ENCODE assay signal across 1 cellular context in genomic region chr12:54680374-54680773, GRCh38.
TF ChIP-seq lines count a peak whose summit lies in the region.

No MANE protein-coding gene starts in this region.

TF ChIP-seq in HepG2, 621 proteins besides CTCF, POLR2A, EP300 and RAD21:
- TF ChIP-seq, protein P1, sequence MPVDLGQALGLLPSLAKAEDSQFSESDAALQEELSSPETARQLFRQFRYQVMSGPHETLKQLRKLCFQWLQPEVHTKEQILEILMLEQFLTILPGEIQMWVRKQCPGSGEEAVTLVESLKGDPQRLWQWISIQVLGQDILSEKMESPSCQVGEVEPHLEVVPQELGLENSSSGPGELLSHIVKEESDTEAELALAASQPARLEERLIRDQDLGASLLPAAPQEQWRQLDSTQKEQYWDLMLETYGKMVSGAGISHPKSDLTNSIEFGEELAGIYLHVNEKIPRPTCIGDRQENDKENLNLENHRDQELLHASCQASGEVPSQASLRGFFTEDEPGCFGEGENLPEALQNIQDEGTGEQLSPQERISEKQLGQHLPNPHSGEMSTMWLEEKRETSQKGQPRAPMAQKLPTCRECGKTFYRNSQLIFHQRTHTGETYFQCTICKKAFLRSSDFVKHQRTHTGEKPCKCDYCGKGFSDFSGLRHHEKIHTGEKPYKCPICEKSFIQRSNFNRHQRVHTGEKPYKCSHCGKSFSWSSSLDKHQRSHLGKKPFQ (CRISPR knock-in tag; IDR thresholded peaks at IDR 0.05; ENCODE audit: insufficient replicate concordance), result no peak
- TF ChIP-seq ZNF558 (CRISPR knock-in tag; IDR thresholded peaks at IDR 0.05; ENCODE audit: borderline replicate concordance) (no peak), ATF7 (IDR thresholded peaks at IDR 0.05) (no peak), ATF7 (CRISPR knock-in tag; IDR thresholded peaks at IDR 0.05) (no peak)
